Comparison of ENCODE assay signal across 1 cellular context in the genomic region with DNA sequence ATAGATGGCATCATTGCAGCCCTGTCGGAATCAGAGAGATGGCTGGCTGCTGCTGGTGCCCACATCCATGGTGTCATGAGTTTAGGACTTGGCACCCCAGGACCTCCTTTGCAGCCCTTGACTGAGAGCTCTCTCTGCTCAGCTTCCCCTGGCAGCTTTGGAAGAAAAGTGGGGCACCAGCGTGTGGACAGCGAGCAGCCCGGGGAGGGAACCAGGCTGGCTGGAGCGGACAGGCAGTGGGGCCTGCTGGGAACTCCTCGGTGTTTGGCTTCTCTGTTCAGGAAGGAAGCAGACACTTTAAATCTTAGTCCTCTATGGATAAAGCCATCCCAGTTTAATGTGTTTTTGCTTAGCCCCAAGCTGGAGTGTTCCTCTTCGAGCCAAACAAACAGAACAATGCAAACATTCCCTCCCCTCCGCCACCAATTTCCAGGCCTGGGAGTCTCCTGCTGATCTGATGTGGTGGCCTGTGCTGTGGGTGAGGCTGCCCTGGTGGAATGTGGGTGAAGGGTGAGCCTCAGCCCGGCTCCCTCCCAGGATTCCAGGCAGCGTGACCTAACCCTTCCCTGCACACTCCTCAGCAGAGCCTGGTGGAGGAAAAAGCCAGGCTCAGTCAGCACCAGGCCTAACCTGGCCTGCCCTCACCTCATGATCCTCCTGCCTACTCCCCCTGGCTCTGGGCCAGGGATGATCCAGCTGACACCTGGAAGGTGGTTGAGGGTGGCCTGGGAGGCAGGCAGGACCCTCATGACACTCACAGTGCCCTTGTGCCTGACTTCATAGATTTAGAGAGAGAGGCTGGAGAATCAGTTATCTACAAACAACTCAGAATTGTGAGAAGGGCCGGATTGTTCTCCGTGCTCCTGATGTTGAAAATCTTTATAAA.
TF ChIP-seq lines count a peak whose summit lies in the region.

No MANE protein-coding gene starts in this region.

TF ChIP-seq in GM23338, 12 proteins besides CTCF, POLR2A, EP300 and RAD21 (continued from another document):
- TF ChIP-seq ZNF462 (CRISPR knock-in tag; IDR thresholded peaks at IDR 0.05) (no peak), JUNB (IDR thresholded peaks at IDR 0.05; ENCODE audit: unreplicated experiment) (no peak), ZNF331 (CRISPR knock-in tag; IDR thresholded peaks at IDR 0.05; ENCODE audit: low read depth) (no peak), ZNF114 (CRISPR knock-in tag; IDR thresholded peaks at IDR 0.05) (no peak), CREB1 (CRISPR knock-in tag; IDR thresholded peaks at IDR 0.05; ENCODE audit: low read depth) (no peak), EZH2phosphoT487 (IDR thresholded peaks at IDR 0.05; ENCODE audit: unreplicated experiment) (no peak), EZH2 (IDR thresholded peaks at IDR 0.05; ENCODE audit: low read depth, unreplicated experiment) (no peak), STAT1 (IDR thresholded peaks at IDR 0.05; ENCODE audit: unreplicated experiment) (no peak)
- TF ChIP-seq, protein P1, sequence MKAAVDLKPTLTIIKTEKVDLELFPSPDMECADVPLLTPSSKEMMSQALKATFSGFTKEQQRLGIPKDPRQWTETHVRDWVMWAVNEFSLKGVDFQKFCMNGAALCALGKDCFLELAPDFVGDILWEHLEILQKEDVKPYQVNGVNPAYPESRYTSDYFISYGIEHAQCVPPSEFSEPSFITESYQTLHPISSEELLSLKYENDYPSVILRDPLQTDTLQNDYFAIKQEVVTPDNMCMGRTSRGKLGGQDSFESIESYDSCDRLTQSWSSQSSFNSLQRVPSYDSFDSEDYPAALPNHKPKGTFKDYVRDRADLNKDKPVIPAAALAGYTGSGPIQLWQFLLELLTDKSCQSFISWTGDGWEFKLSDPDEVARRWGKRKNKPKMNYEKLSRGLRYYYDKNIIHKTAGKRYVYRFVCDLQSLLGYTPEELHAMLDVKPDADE (IDR thresholded peaks at IDR 0.05) = no peak
